ENCODE assay signal across 10 cellular contexts in genomic region chr3:71102111-71103039, GRCh38.
DNase-seq lines count a peak whose midpoint lies in the region; ATAC-seq and TF ChIP-seq lines count a peak whose summit lies in the region.
"Had no signal": no experiment of that assay in that cellular context is flagged by ENCODE, and none has a peak within 500 bp of the region (broad histone marks: within the 10 kb centered on the region; RNA-seq: fewer than 3 reads in every experiment).

No MANE protein-coding gene starts in this region.

- DNase-seq in activated CD8-positive, alpha-beta T cell treated with anti-CD3 and anti-CD28 coated beads for 36 hours, result no peak
- DNase-seq in activated CD8-positive, alpha-beta T cell treated with anti-CD3 and anti-CD28 coated beads, Interleukin-2, amount 10 ng/mL, durations not matched to agents 7 days and 5 days, result no peak
- DNase-seq in adipocyte (ENCODE audit: low read depth) (peak; percentile 96), iris pigment epithelial cell (ENCODE audit: low read depth) (peak; percentile 96), upper lobe of left lung (no peak), medulla oblongata (ENCODE audit: extremely low spot score) (no peak)
- no peak for DNase-seq in activated CD8-positive, alpha-beta memory T cell treated with anti-CD3 and anti-CD28 coated beads, Interleukin-2, amount 50 U/mL, for 4 hours
- DNase-seq: mesendoderm had no signal

- TF ChIP-seq EP300 in upper lobe of left lung (IDR thresholded peaks at IDR 0.05), result peak in 1 of 4 donors; percentile 41

- H3K9me3 Mint-ChIP-seq in activated CD8-positive, alpha-beta T cell treated with anti-CD3 and anti-CD28 coated beads for 36 hours, result no peaks in the 10 kb centered on the region
- H3K9me3 Mint-ChIP-seq in activated CD8-positive, alpha-beta T cell treated with anti-CD3 and anti-CD28 coated beads, Interleukin-2, amount 10 ng/mL, durations not matched to agents 7 days and 5 days (ENCODE audit: insufficient read depth), result no peaks in the 10 kb centered on the region
- H3K9me3 Mint-ChIP-seq: activated T-helper 1 cell treated with anti-CD3 and anti-CD28 coated beads, Interleukin-12 subunit alpha, Interleukin-12 subunit beta, Interleukin-2, Interleukin-4 antibody, amounts not matched to agents 30 ng/mL and 10 ng/mL and 1 ng/mL, durations not matched to agents 14 hours and 24 hours and 36 hours had no signal

- CTCF ChIA-PET in activated CD8-positive, alpha-beta T cell treated with anti-CD3 and anti-CD28 coated beads for 36 hours (lab: Charles Lee), result interaction anchor here (0.6 to 1.9 kb wide), 4 partner anchors 11 to 32 kb away, joined by 3 to 4 read pairs (median 4); no protein-coding TSS in a partner anchor
- CTCF ChIA-PET in activated CD8-positive, alpha-beta T cell treated with anti-CD3 and anti-CD28 coated beads, Interleukin-2, amount 10 ng/mL, durations not matched to agents 7 days and 5 days (lab: Charles Lee), result interaction anchor here (0.9 to 1.1 kb wide), 2 partner anchors 29 to 215 kb away, joined by 3 to 4 read pairs; no protein-coding TSS in a partner anchor

- H3K4me1 ChIP-seq in adipocyte (ENCODE audit: control insufficient read depth, insufficient read depth, low read length) (peaks cover 36% of the 10 kb centered on the region), upper lobe of left lung (peaks cover 21 to 59% (median 42%) of the 10 kb centered on the region in 4 donors)

- TF ChIP-seq POLR2A in upper lobe of left lung (IDR thresholded peaks at IDR 0.05), result no peak

- TF ChIP-seq CTCF in activated CD8-positive, alpha-beta T cell treated with anti-CD3 and anti-CD28 coated beads for 36 hours (IDR thresholded peaks at IDR 0.05), result no peak
- no peak for TF ChIP-seq CTCF in upper lobe of left lung (IDR thresholded peaks at IDR 0.05)

- H3K27ac ChIP-seq in upper lobe of left lung, result peak overlapping the region in 3 of 4 donors; percentile 44 to 53 (median 46)

- intact Hi-C loops in activated CD8-positive, alpha-beta T cell treated with anti-CD3 and anti-CD28 coated beads for 36 hours (cut with micrococcal nuclease), result no loop called here

- no peaks in the 10 kb centered on the region for H3K27me3 Mint-ChIP-seq in activated CD8-positive, alpha-beta T cell treated with anti-CD3 and anti-CD28 coated beads for 36 hours
- no peaks in the 10 kb centered on the region for H3K27me3 Mint-ChIP-seq in activated CD8-positive, alpha-beta T cell treated with anti-CD3 and anti-CD28 coated beads, Interleukin-2, amount 10 ng/mL, durations not matched to agents 7 days and 5 days (ENCODE audit: low read depth)

- POLR2A ChIA-PET in activated CD8-positive, alpha-beta T cell treated with anti-CD3 and anti-CD28 coated beads for 36 hours (lab: Charles Lee), result interaction anchor here (0.6 to 2.2 kb wide), 6 partner anchors 11 to 202 kb away, joined by 3 to 10 read pairs (median 4); no protein-coding TSS in a partner anchor
- POLR2A ChIA-PET in activated CD8-positive, alpha-beta T cell treated with anti-CD3 and anti-CD28 coated beads, Interleukin-2, amount 10 ng/mL, durations not matched to agents 7 days and 5 days (lab: Charles Lee), result interaction anchor here (1.2 kb wide), 1 partner anchor 76 kb away, joined by 3 read pairs; no protein-coding TSS in a partner anchor

- no peak for ATAC-seq in activated CD8-positive, alpha-beta T cell treated with anti-CD3 and anti-CD28 coated beads for 36 hours
- ATAC-seq in activated CD8-positive, alpha-beta T cell treated with anti-CD3 and anti-CD28 coated beads, Interleukin-2, amount 10 ng/mL, durations not matched to agents 7 days and 5 days, result no peak
- peak; percentile 75 to 87 for ATAC-seq in upper lobe of left lung (ENCODE audit: low FRiP score in 2 of 2)
- no peak for ATAC-seq in GM21717 (IDR thresholded peaks at IDR 0.05; ENCODE audit: unreplicated experiment)

- peaks cover 73% of the 10 kb centered on the region for H3K36me3 Mint-ChIP-seq in activated CD8-positive, alpha-beta T cell treated with anti-CD3 and anti-CD28 coated beads for 36 hours (ENCODE audit: low read depth)
- H3K36me3 Mint-ChIP-seq in activated CD8-positive, alpha-beta T cell treated with anti-CD3 and anti-CD28 coated beads, Interleukin-2, amount 10 ng/mL, durations not matched to agents 7 days and 5 days (ENCODE audit: low read depth), result peaks cover 41% of the 10 kb centered on the region

- H3K9me3 ChIP-seq in adipocyte (ENCODE audit: control insufficient read depth, low read length) (no peaks in the 10 kb centered on the region), upper lobe of left lung (no peaks in the 10 kb centered on the region)

- H3K4me3 Mint-ChIP-seq in activated CD8-positive, alpha-beta T cell treated with anti-CD3 and anti-CD28 coated beads for 36 hours, result peak overlapping the region; percentile 56
- H3K4me3 Mint-ChIP-seq in activated CD8-positive, alpha-beta T cell treated with anti-CD3 and anti-CD28 coated beads, Interleukin-2, amount 10 ng/mL, durations not matched to agents 7 days and 5 days, result no peak overlapping the region
- H3K4me3 Mint-ChIP-seq: activated T-helper 1 cell treated with anti-CD3 and anti-CD28 coated beads, Interleukin-12 subunit alpha, Interleukin-12 subunit beta, Interleukin-2, Interleukin-4 antibody, amounts not matched to agents 30 ng/mL and 10 ng/mL and 1 ng/mL, durations not matched to agents 14 hours and 24 hours and 36 hours had no signal

- peak overlapping the region; percentile 61 for H3K4me3 ChIP-seq in adipocyte (ENCODE audit: low read length)
- no peak overlapping the region for H3K4me3 ChIP-seq in upper lobe of left lung

- WGBS in upper lobe of left lung, 2 donors, result 44 to 52% methylated on average over 11 of the region's 11 CpGs

- H3K9ac ChIP-seq in adipocyte (ENCODE audit: low read length), result peak overlapping the region; percentile 52

- no peaks in the 10 kb centered on the region for H3K27me3 ChIP-seq in adipocyte (replicated peaks; ENCODE audit: control insufficient read depth, insufficient read depth, low read length)
- H3K27me3 ChIP-seq in upper lobe of left lung, result no peaks in the 10 kb centered on the region

- H3K36me3 ChIP-seq in adipocyte (ENCODE audit: control insufficient read depth, insufficient read depth, low read length, severe bottlenecking), result no peaks in the 10 kb centered on the region
- no peaks in the 10 kb centered on the region for H3K36me3 ChIP-seq in upper lobe of left lung

- H3K4me1 Mint-ChIP-seq in activated CD8-positive, alpha-beta T cell treated with anti-CD3 and anti-CD28 coated beads for 36 hours (ENCODE audit: low read depth), result peaks cover 87% of the 10 kb centered on the region
- H3K4me1 Mint-ChIP-seq in activated CD8-positive, alpha-beta T cell treated with anti-CD3 and anti-CD28 coated beads, Interleukin-2, amount 10 ng/mL, durations not matched to agents 7 days and 5 days (ENCODE audit: low read depth), result peaks cover 65% of the 10 kb centered on the region

- H3K27ac Mint-ChIP-seq in activated CD8-positive, alpha-beta T cell treated with anti-CD3 and anti-CD28 coated beads for 36 hours, result peak overlapping the region; percentile 90
- no peak overlapping the region for H3K27ac Mint-ChIP-seq in activated CD8-positive, alpha-beta T cell treated with anti-CD3 and anti-CD28 coated beads, Interleukin-2, amount 10 ng/mL, durations not matched to agents 7 days and 5 days

Comparison
In these comparisons a context has a peak if more than half of its experiments do, and no peak if none do; other contexts are left out.
1. ATAC-seq: peak in upper lobe of left lung (2 of 2); none in activated CD8-positive, alpha-beta T cell treated with anti-CD3 and anti-CD28 coated beads for 36 hours (single experiment), activated CD8-positive, alpha-beta T cell treated with anti-CD3 and anti-CD28 coated beads, Interleukin-2, amount 10 ng/mL, durations not matched to agents 7 days and 5 days (single experiment) and GM21717 (single experiment).
2. DNase-seq: peak in adipocyte (single experiment) and iris pigment epithelial cell (single experiment); none in activated CD8-positive, alpha-beta T cell treated with anti-CD3 and anti-CD28 coated beads for 36 hours (single experiment), activated CD8-positive, alpha-beta T cell treated with anti-CD3 and anti-CD28 coated beads, Interleukin-2, amount 10 ng/mL, durations not matched to agents 7 days and 5 days (single experiment), upper lobe of left lung (0 of 2), activated CD8-positive, alpha-beta memory T cell treated with anti-CD3 and anti-CD28 coated beads, Interleukin-2, amount 50 U/mL, for 4 hours (single experiment) and medulla oblongata (single experiment).